In the genomic region with DNA sequence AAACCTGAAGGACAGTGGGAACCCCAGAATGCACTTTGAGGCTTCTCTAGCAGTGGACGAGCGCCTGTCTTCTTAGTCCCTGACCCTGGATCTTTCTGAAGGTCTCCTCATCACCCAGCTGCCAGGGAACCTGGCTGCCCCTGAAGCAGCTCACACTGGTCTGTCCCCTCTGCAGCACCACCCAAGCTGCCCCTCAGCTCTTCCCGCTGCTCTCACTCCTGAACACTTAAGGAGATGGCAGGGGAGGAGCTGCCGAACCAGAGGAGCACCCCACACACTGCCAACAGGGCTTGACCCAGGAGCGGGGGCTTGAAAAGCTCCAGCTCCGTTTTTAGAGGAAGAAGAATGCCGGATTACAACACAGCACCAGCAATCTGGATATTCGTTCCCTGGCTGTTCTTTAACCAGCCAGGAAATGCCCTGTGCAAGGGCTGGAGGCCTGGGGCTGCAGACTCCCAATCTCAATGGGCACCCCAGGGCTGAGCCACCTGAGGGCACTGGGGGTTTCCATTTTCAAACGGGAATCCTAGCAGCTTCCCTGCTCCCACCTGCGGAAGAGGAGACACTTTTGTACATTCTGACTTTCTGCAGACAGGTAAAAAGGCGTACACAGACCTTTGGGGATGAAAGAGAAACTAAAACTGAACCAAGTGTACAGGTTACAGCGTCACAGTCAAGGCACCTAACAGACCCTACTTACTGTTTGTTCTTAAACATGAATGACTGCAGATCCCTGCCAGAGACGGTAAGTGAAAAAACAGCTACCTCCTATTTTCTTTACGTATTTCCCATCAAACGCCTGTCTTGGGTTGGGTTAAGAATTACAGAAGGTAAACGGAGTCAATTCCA, we compare ENCODE assay signal across 22 cellular contexts. TPM values are rescaled to one million over a fixed set of nuclear protein-coding genes. Genes with fewer than 3 reads are reported as not detected.
DNase-seq lines count a peak whose midpoint lies in the region; ATAC-seq, FAIRE-seq and TF ChIP-seq lines count a peak whose summit lies in the region.
"Had no signal": no experiment of that assay in that cellular context is flagged by ENCODE, and none has a peak within 500 bp of the region (broad histone marks: within the 10 kb centered on the region; RNA-seq: fewer than 3 reads in every experiment).

No MANE protein-coding gene starts in this region.

- H3K36me3 ChIP-seq in MM.1S (replicated peaks; ENCODE audit: insufficient read depth, low read length) (no peaks in the 10 kb centered on the region), kidney (ENCODE audit: control insufficient read depth in 1 of 2, insufficient read depth in 2 of 2, low read length in 2 of 2) (no peaks in the 10 kb centered on the region)
- H3K36me3 ChIP-seq: esophagus squamous epithelium had no signal

- H3K27ac ChIP-seq in MM.1S (ENCODE audit: low read length) (peak overlapping the region; percentile 11; the same call in 1 of the 2 replicates), kidney (ENCODE audit: low read depth in 2 of 2, low read length in 2 of 2) (peak overlapping the region; percentile 51 to 72)
- H3K27ac ChIP-seq: C4-2B, esophagus squamous epithelium, SJCRH30 had no signal

- H3K9ac ChIP-seq in MM.1S (ENCODE audit: low read length) (peak overlapping the region; percentile 53), kidney (ENCODE audit: low read length in 2 of 2) (peak overlapping the region in 1 of 2 donors; percentile 9)

- no peaks in the 10 kb centered on the region for H3K27me3 ChIP-seq in MM.1S (replicated peaks; ENCODE audit: insufficient read depth, low read length)
- H3K27me3 ChIP-seq: esophagus squamous epithelium, SJCRH30 had no signal

- no peaks in the 10 kb centered on the region for H4K20me1 ChIP-seq in MM.1S (ENCODE audit: insufficient read depth, low read length)

- peak overlapping the region; percentile 70 for H3K4me2 ChIP-seq in MM.1S (ENCODE audit: low read depth, low read length)

- no peak for ATAC-seq in GM21423 (IDR thresholded peaks at IDR 0.05; ENCODE audit: unreplicated experiment)
- no peak for ATAC-seq in activated T-helper 17 cell treated with anti-CD3 and anti-CD28 coated beads, Interleukin-2, amount 50 U/mL, for 72 hours (replicated peaks)
- ATAC-seq: PC-3, T-helper 17 cell had no signal

- H3K4me1 ChIP-seq in MM.1S (ENCODE audit: low read length) (peaks cover 9% of the 10 kb centered on the region; the same call in 1 of the 2 replicates), kidney (ENCODE audit: control insufficient read depth in 1 of 2, insufficient read depth in 1 of 2, low read depth in 1 of 2, low read length in 2 of 2) (peaks cover 8 to 9% of the 10 kb centered on the region in 2 donors)
- H3K4me1 ChIP-seq: esophagus squamous epithelium, SJCRH30 had no signal

- peaks cover 75% of the 10 kb centered on the region for H3K36me3 Mint-ChIP-seq in nephron progenitor cell (ENCODE audit: low read depth)
- H3K36me3 Mint-ChIP-seq in activated T-helper 17 cell treated with anti-CD3 and anti-CD28 coated beads, Interleukin-2, amount 50 U/mL, for 72 hours (ENCODE audit: low read depth): no peaks in the 10 kb centered on the region
- H3K36me3 Mint-ChIP-seq: memory B cell had no signal

- peaks cover 28% of the 10 kb centered on the region for H3K4me1 Mint-ChIP-seq in nephron progenitor cell
- no peaks in the 10 kb centered on the region for H3K4me1 Mint-ChIP-seq in activated T-helper 17 cell treated with anti-CD3 and anti-CD28 coated beads, Interleukin-2, amount 50 U/mL, for 72 hours
- H3K4me1 Mint-ChIP-seq: memory B cell had no signal

- peak; percentile 19 for DNase-seq in GM12865 (ENCODE audit: low read depth)
- DNase-seq in MM.1S: peak; percentile 62
- no peak for DNase-seq in kidney
- DNase-seq in nephron progenitor cell: no peak
- no peak for DNase-seq in H4 (ENCODE audit: low spot score)
- no peak for DNase-seq in NCI-H1436 (lab: John Stamatoyannopoulos, UW)
- DNase-seq: activated CD4-positive, CD25-positive, alpha-beta regulatory T cell; activated CD8-positive, alpha-beta memory T cell treated with anti-CD3 and anti-CD28 coated beads for 24 hours; DMS153; esophagus squamous epithelium; NCI-H1417; PC-3; right cardiac atrium; SJCRH30; stimulated activated naive CD4-positive, alpha-beta T cell; T-helper 17 cell had no signal

- peak overlapping the region; percentile 54 for H3K27ac Mint-ChIP-seq in nephron progenitor cell
- no peak overlapping the region for H3K27ac Mint-ChIP-seq in activated T-helper 17 cell treated with anti-CD3 and anti-CD28 coated beads, Interleukin-2, amount 50 U/mL, for 72 hours
- H3K27ac Mint-ChIP-seq: activated T-helper 1 cell treated with anti-CD3 and anti-CD28 coated beads, Interleukin-12 subunit alpha, Interleukin-12 subunit beta, Interleukin-2, Interleukin-4 antibody, amounts not matched to agents 30 ng/mL and 10 ng/mL and 1 ng/mL, durations not matched to agents 14 hours and 24 hours and 36 hours; memory B cell; T-helper 17 cell had no signal

- H3K9me2 ChIP-seq in MM.1S (replicated peaks; ENCODE audit: insufficient read depth, low read length): no peaks in the 10 kb centered on the region

- H3K9me3 ChIP-seq in MM.1S (replicated peaks; ENCODE audit: insufficient read depth, low read length) (no peaks in the 10 kb centered on the region), kidney (ENCODE audit: control insufficient read depth in 1 of 2, low read length in 2 of 2) (no peaks in the 10 kb centered on the region)
- H3K9me3 ChIP-seq: esophagus squamous epithelium, SJCRH30 had no signal

- peak overlapping the region; percentile 5 for H3K4me3 ChIP-seq in GM12865 (ENCODE audit: low read depth, low read length)
- H3K4me3 ChIP-seq in MM.1S (ENCODE audit: low read length): peak overlapping the region; percentile 51
- peak overlapping the region; percentile 47 to 50 for H3K4me3 ChIP-seq in kidney (ENCODE audit: low read length in 2 of 2)
- H3K4me3 ChIP-seq: esophagus squamous epithelium, SJCRH30 had no signal

- H3K27me3 Mint-ChIP-seq in nephron progenitor cell (ENCODE audit: low read depth, poor library complexity): no peaks in the 10 kb centered on the region
- H3K27me3 Mint-ChIP-seq in activated T-helper 17 cell treated with anti-CD3 and anti-CD28 coated beads, Interleukin-2, amount 50 U/mL, for 72 hours: peaks cover 6% of the 10 kb centered on the region

- H3K79me2 ChIP-seq in MM.1S (ENCODE audit: low read length): 0 out of 2 replicates have a peak, but pooled peaks cover 13% of the 10 kb centered on the region

- intact Hi-C loops in kidney (cut with DNase I): no loop called here

- H3K9me3 Mint-ChIP-seq in nephron progenitor cell: no peaks in the 10 kb centered on the region
- no peaks in the 10 kb centered on the region for H3K9me3 Mint-ChIP-seq in activated T-helper 17 cell treated with anti-CD3 and anti-CD28 coated beads, Interleukin-2, amount 50 U/mL, for 72 hours
- H3K9me3 Mint-ChIP-seq: activated T-helper 1 cell treated with anti-CD3 and anti-CD28 coated beads, Interleukin-12 subunit alpha, Interleukin-12 subunit beta, Interleukin-2, Interleukin-4 antibody, amounts not matched to agents 30 ng/mL and 10 ng/mL and 1 ng/mL, durations not matched to agents 14 hours and 24 hours and 36 hours; memory B cell had no signal

- TF ChIP-seq CTCF in GM12865 (IDR thresholded peaks at IDR 0.05; ENCODE audit: insufficient read depth, low read depth, low read length, missing control alignments): no peak
- no peak for TF ChIP-seq CTCF in MM.1S (IDR thresholded peaks at IDR 0.05; ENCODE audit: low read length)
- no peak for TF ChIP-seq CTCF in kidney (IDR thresholded peaks at IDR 0.05; ENCODE audit: borderline replicate concordance, extremely low read depth, insufficient read depth)
- no peak for TF ChIP-seq CTCF in nephron progenitor cell (IDR thresholded peaks at IDR 0.05)

- FAIRE-seq in kidney (lab: Jason Lieb, UNC): no peak
- FAIRE-seq: H54 had no signal

- no peak overlapping the region for H3K4me3 Mint-ChIP-seq in nephron progenitor cell
- no peak overlapping the region for H3K4me3 Mint-ChIP-seq in activated T-helper 17 cell treated with anti-CD3 and anti-CD28 coated beads, Interleukin-2, amount 50 U/mL, for 72 hours
- H3K4me3 Mint-ChIP-seq: activated T-helper 1 cell treated with anti-CD3 and anti-CD28 coated beads, Interleukin-12 subunit alpha, Interleukin-12 subunit beta, Interleukin-2, Interleukin-4 antibody, amounts not matched to agents 30 ng/mL and 10 ng/mL and 1 ng/mL, durations not matched to agents 14 hours and 24 hours and 36 hours; memory B cell; T-helper 17 cell had no signal

- H3F3A ChIP-seq in MM.1S (ENCODE audit: insufficient read depth, low read length): no peaks in the 10 kb centered on the region

- H2AFZ ChIP-seq in MM.1S (ENCODE audit: low read length): peak overlapping the region; percentile 65

RNA-seq across cellular contexts. Expression of a gene that starts 36.3 kb away (rescaled TPM):
- 133 TPM for total RNA-seq in kidney
- 88.6 TPM for polyA plus RNA-seq in kidney (ENCODE audit: insufficient read depth, low read depth, low replicate concordance)
- 45.2 and 57.5 TPM in 2 replicates for total RNA-seq in H4 (2014; rRNA removed; shearing (Covaris generic))
- total RNA-seq in activated T-helper 17 cell treated with anti-CD3 and anti-CD28 coated beads, Interleukin-2, amount 50 U/mL, for 72 hours: 1 to 10 TPM; 2.0 to 2.8 TPM

Comparison
In these comparisons a context has a peak if more than half of its experiments do, and no peak if none do; other contexts are left out.
1. DNase-seq: peak in GM12865 (single experiment) and MM.1S (single experiment); none in kidney (single experiment), nephron progenitor cell (single experiment), H4 (single experiment) and NCI-H1436 (single experiment).
2. RNA of a gene that starts 36.3 kb away (total RNA-seq): 133 TPM in kidney (single experiment) and 45.2 to 57.5 TPM in H4; 2.0 to 2.8 TPM in activated T-helper 17 cell treated with anti-CD3 and anti-CD28 coated beads, Interleukin-2, amount 50 U/mL, for 72 hours; every median in the first group is over 10 times any median in the second.
3. Peak in every context shown above with its lines, with median percentiles within 50 percentile points of each other: H3K4me3 ChIP-seq.